Comparison of ENCODE assay signal across 20 cellular contexts in the genomic region with DNA sequence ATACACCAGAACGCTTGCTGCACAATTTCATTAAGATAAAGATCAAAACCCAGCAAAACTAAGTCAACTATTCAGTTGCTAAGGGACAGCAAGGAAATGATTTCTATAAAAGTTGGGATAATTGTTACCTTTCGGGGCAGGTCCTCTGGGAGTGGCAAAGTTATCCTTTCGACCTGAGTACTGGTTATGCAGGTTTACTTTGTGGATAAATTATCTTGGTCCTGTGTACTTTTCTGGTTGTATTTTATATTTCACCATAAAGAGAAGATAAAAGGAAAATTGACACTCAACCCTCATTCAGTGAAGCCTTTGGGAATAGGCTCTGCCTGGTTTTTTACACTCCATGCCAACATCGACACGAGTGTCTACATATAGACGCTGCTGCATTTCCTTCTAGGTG.
"Had no signal": no experiment of that assay in that cellular context is flagged by ENCODE, and none has a peak within 500 bp of the region (broad histone marks: within the 10 kb centered on the region; RNA-seq: fewer than 3 reads in every experiment).

No MANE protein-coding gene starts in this region.

- H3K4me1 ChIP-seq: parathyroid adenoma, thyroid gland had no signal

- DNase-seq: activated CD4-positive, alpha-beta T cell treated with anti-CD3 and anti-CD28 coated beads, Interleukin-2, amount 10 ng/mL, durations not matched to agents 7 days and 5 days; activated CD4-positive, CD25-positive, alpha-beta regulatory T cell treated with anti-CD3 and anti-CD28 coated beads, Interleukin-2, amount 50 U/mL, for 72 hours; activated CD8-positive, alpha-beta memory T cell treated with anti-CD3 and anti-CD28 coated beads, Interleukin-2, amount 10 ng/mL, durations not matched to agents 7 days and 5 days; activated CD8-positive, alpha-beta T cell treated with anti-CD3 and anti-CD28 coated beads for 36 hours; activated gamma-delta T cell; activated naive CD4-positive, alpha-beta T cell treated with anti-CD3 and anti-CD28 coated beads, Interleukin-2, amount 50 U/mL, for 16 hours; activated naive CD8-positive, alpha-beta T cell treated with anti-CD3 and anti-CD28 coated beads, Interleukin-2, amount 50 U/mL, for 24 hours; activated T-cell treated with anti-CD3 and anti-CD28 coated beads for 4 hours; effector CD4-positive, alpha-beta T cell; erythroblast; hypothalamus; nephron progenitor cell; right cardiac atrium; stimulated activated CD4-positive, alpha-beta T cell treated with anti-CD3 and anti-CD28 coated beads, Interleukin-12 subunit alpha, Interleukin-12 subunit beta, amount 100 ng/mL, for 4 hours; stimulated activated CD4-positive, alpha-beta T cell treated with anti-CD3 and anti-CD28 coated beads, Interleukin-4, amount 100 ng/mL, for 4 hours; substantia nigra; T-helper 17 cell; thyroid gland; WERI-Rb-1 had no signal

- H3K27ac ChIP-seq: parathyroid adenoma, thyroid gland, WERI-Rb-1 had no signal

- H3K36me3 ChIP-seq: thyroid gland, WERI-Rb-1 had no signal

- H3K27me3 ChIP-seq: thyroid gland had no signal

- H3K9me3 ChIP-seq: thyroid gland had no signal

- ATAC-seq: activated CD8-positive, alpha-beta memory T cell treated with anti-CD3 and anti-CD28 coated beads, Interleukin-2, amount 10 ng/mL, durations not matched to agents 7 days and 5 days; activated CD8-positive, alpha-beta T cell treated with anti-CD3 and anti-CD28 coated beads for 36 hours; activated naive CD8-positive, alpha-beta T cell treated with anti-CD3 and anti-CD28 coated beads, Interleukin-2, amount 50 U/mL, for 24 hours; right cardiac atrium; T-helper 17 cell had no signal

- H2AFZ ChIP-seq: parathyroid adenoma had no signal

- H3K4me3 ChIP-seq: thyroid gland had no signal

- H3K79me2 ChIP-seq: parathyroid adenoma had no signal
